Comparison of ENCODE assay signal across 8 cellular contexts in genomic region chr3:191356586-191357439, GRCh38. TPM values are rescaled to one million over a fixed set of nuclear protein-coding genes. Genes with fewer than 3 reads are reported as not detected.
DNase-seq lines count a peak whose midpoint lies in the region; ATAC-seq, FAIRE-seq and TF ChIP-seq lines count a peak whose summit lies in the region.

No MANE protein-coding gene starts in this region.

- no peak for FAIRE-seq in A549 (lab: Jason Lieb, UNC)

- H3K27me3 ChIP-seq in HUES64 (ENCODE audit: insufficient read depth, low read length), result no peaks in the 10 kb centered on the region
- no peaks in the 10 kb centered on the region for H3K27me3 ChIP-seq in endodermal cell (ENCODE audit: control insufficient read depth, insufficient read depth, low read length, poor library complexity, severe bottlenecking)
- H3K27me3 ChIP-seq in lung (ENCODE audit: control insufficient read depth, insufficient read depth), result no peaks in the 10 kb centered on the region

- POLR2A ChIA-PET in A549 (lab: Yijun Ruan, JAX), result no interaction called here

- 53% methylated on average over 6 of the region's 6 CpGs for WGBS in A549 (ENCODE audit: missing lambda C conversion rate)
- 70% methylated on average over 6 of the region's 6 CpGs for WGBS in HUES64
- 75 to 86% methylated on average over 5 to 6 of the region's 6 CpGs for WGBS in endodermal cell (ENCODE audit: insufficient coverage in 1 of 2, insufficient read length in 1 of 2), 2 experiments
- WGBS in lung, 2 donors, result 59 to 75% methylated on average over 6 of the region's 6 CpGs

- H3K9ac ChIP-seq in HUES64 (ENCODE audit: low read depth, low read length), result peak overlapping the region; percentile 2; the same call in 1 of the 2 replicates
- no peak overlapping the region for H3K9ac ChIP-seq in endodermal cell (ENCODE audit: extremely low read depth, low read length, poor library complexity, severe bottlenecking)

- TF ChIP-seq POLR2A in A549 (IDR thresholded peaks at IDR 0.05; ENCODE audit: low read length), result no peak

- CTCF ChIA-PET in A549 (lab: Yijun Ruan, JAX), result interaction anchor here (1.0 kb wide), 1 partner anchor 15 kb away, joined by 3 read pairs; no protein-coding TSS in a partner anchor

- H3K27me3 Mint-ChIP-seq in endodermal cell (ENCODE audit: insufficient read depth), result no peaks in the 10 kb centered on the region

- H3K27ac Mint-ChIP-seq in endodermal cell, result peak overlapping the region; percentile 80

- no peak overlapping the region for H3K4me3 Mint-ChIP-seq in endodermal cell

- H3K4me3 ChIP-seq in A549 (no peak overlapping the region), HUES64 (ENCODE audit: low read length) (no peak overlapping the region), endodermal cell (ENCODE audit: low read length) (no peak overlapping the region), lung (no peak overlapping the region)

- H3K4me2 ChIP-seq in A549, result peak overlapping the region; percentile 67

- H3K9me3 ChIP-seq in A549 (no peaks in the 10 kb centered on the region), HUES64 (ENCODE audit: insufficient read depth, low read depth, low read length) (no peaks in the 10 kb centered on the region), endodermal cell (ENCODE audit: control insufficient read depth, low read length) (no peaks in the 10 kb centered on the region), lung (ENCODE audit: control insufficient read depth in 2 of 2, insufficient read depth in 1 of 2, low read length in 1 of 2) (no peaks in the 10 kb centered on the region)

- H3K36me3 ChIP-seq in HUES64 (ENCODE audit: insufficient read depth, low read length), result peaks cover 20% of the 10 kb centered on the region
- peaks cover 48% of the 10 kb centered on the region for H3K36me3 ChIP-seq in endodermal cell (ENCODE audit: control insufficient read depth, insufficient read depth, low read length)
- peaks cover 2 to 11% of the 10 kb centered on the region in 2 donors for H3K36me3 ChIP-seq in lung (ENCODE audit: control insufficient read depth in 2 of 2, insufficient read depth in 2 of 2, low read length in 2 of 2)

- TF ChIP-seq CTCF in A549 (IDR thresholded peaks at IDR 0.05) (no peak), endodermal cell (conservative IDR thresholded peaks at IDR 0.05) (no peak), lung (IDR thresholded peaks at IDR 0.05; ENCODE audit: control extremely low read depth, extremely low read depth) (no peak)

- peak in 1 of 2 experiments; percentile 56; a peak in 3 of 6 replicates for ATAC-seq in A549
- peak; percentile 72 for ATAC-seq in lung (ENCODE audit: insufficient read depth, low FRiP score)
- ATAC-seq in GM18519 (IDR thresholded peaks at IDR 0.05; ENCODE audit: low FRiP score, unreplicated experiment), result no peak
- ATAC-seq in GM18502 (IDR thresholded peaks at IDR 0.05; ENCODE audit: poor library complexity, unreplicated experiment), result no peak

- TF ChIP-seq EP300 in A549 (IDR thresholded peaks at IDR 0.05), result no peak

- no peaks in the 10 kb centered on the region for H3K9me3 Mint-ChIP-seq in endodermal cell

- no peak for TF ChIP-seq RAD21 in A549 (conservative IDR thresholded peaks at IDR 0.05 in 1 of 2, IDR thresholded peaks at IDR 0.05 in 1 of 2)

- H3K4me1 Mint-ChIP-seq in endodermal cell, result peaks cover 31% of the 10 kb centered on the region

- H3K4me1 ChIP-seq in A549 (peaks cover 38% of the 10 kb centered on the region), HUES64 (ENCODE audit: insufficient read depth, low read length) (peaks cover 84% of the 10 kb centered on the region), endodermal cell (ENCODE audit: control insufficient read depth, insufficient read depth, low read length) (no peaks in the 10 kb centered on the region), lung (ENCODE audit: control insufficient read depth in 2 of 2, insufficient read depth in 2 of 2, low read length in 2 of 2) (peaks cover 2 to 41% of the 10 kb centered on the region in 2 donors)

- H3K36me3 Mint-ChIP-seq in endodermal cell (ENCODE audit: low read depth), result peaks cover 28% of the 10 kb centered on the region

- DNase-seq in A549 (ENCODE audit: low read depth in 1 of 2, low spot score in 1 of 2) (peak in 1 of 2 experiments; percentile 17), endodermal cell (peak; percentile 51), lung (ENCODE audit: low spot score) (peak; percentile 34), cortex of kidney (lab: John Stamatoyannopoulos, UW) (no peak)
- DNase-seq in activated CD4-positive, CD25-positive, alpha-beta regulatory T cell treated with anti-CD3 and anti-CD28 coated beads, Interleukin-2, amount 50 U/mL, for 72 hours, result no peak

- H3K27ac ChIP-seq in A549 (peak overlapping the region in 1 of 2 experiments; percentile 51; a peak in 1 of 6 replicates), HUES64 (ENCODE audit: low read depth, low read length) (peak overlapping the region; percentile 29; the same call in 1 of the 2 replicates), endodermal cell (ENCODE audit: low read depth, low read length) (no peak overlapping the region), lung (ENCODE audit: low read depth in 1 of 2, low read length in 1 of 2) (peak overlapping the region; percentile 46 to 82)

TF ChIP-seq in A549, 52 proteins besides CTCF, POLR2A, EP300 and RAD21:
- TF ChIP-seq KDM1A (IDR thresholded peaks at IDR 0.05; ENCODE audit: low read depth) (no peak), ZSCAN20 (CRISPR knock-in tag; IDR thresholded peaks at IDR 0.05) (no peak)

RNA-seq across cellular contexts. Expression of gene UTS2B, which starts 26.5 kb away (rescaled TPM):
- 0.16 and 0.20 TPM in 2 replicates for polyA plus RNA-seq in A549 (2011; rRNA removed)
- polyA plus RNA-seq in A549 (2012; cell fraction: cytosol; rRNA removed), result 0.04 TPM in 1 of 2 replicates, not detected in the other
- polyA plus RNA-seq in A549 (2012; cell fraction: nucleus; rRNA removed), result not detected in 2 replicates
- not detected in 3 replicates for polyA plus RNA-seq in A549 (2017; fragmentation: RNase III; extraction: RNeasy Plus Mini Kit Qiagen cat#74134 plus additional on column Dnase treatment)
- 0.41 and 0.78 TPM in 2 replicates for polyA minus RNA-seq in A549 (2011; rRNA and poly(A)+ RNA removed)
- not detected for polyA plus RNA-seq in HUES64 (2013, experiment 1 of 2)
- 0.25 TPM for polyA plus RNA-seq in HUES64 (2013, experiment 2 of 2)
- total RNA-seq in endodermal cell, result under 1 TPM in 1 of 2 donors, not detected in 1; 0.90 TPM
- 0.36 TPM for polyA plus RNA-seq in endodermal cell (2013, experiment 1 of 2)
- polyA plus RNA-seq in endodermal cell (2013, experiment 2 of 2), result not detected
- total RNA-seq in lung, result 1 to 10 TPM in 1 of 2 donors, under 1 TPM in 1; 0.43 to 2.4 TPM
- under 1 TPM; 0.10 to 0.20 TPM for polyA plus RNA-seq in lung

RNA-seq across cellular contexts. Expression of gene CCDC50, which starts 27.6 kb away (rescaled TPM):
- polyA plus RNA-seq in A549 (2011; rRNA removed), result 30.0 and 43.8 TPM in 2 replicates
- 12.6 and 13.0 TPM in 2 replicates for polyA plus RNA-seq in A549 (2012; cell fraction: cytosol; rRNA removed)
- polyA plus RNA-seq in A549 (2012; cell fraction: nucleus; rRNA removed), result 8.3 and 9.6 TPM in 2 replicates
- 20.1 to 22.6 TPM (median 20.9 TPM) in 3 replicates for polyA plus RNA-seq in A549 (2017; fragmentation: RNase III; extraction: RNeasy Plus Mini Kit Qiagen cat#74134 plus additional on column Dnase treatment)
- 22.0 and 24.2 TPM in 2 replicates for polyA minus RNA-seq in A549 (2011; rRNA and poly(A)+ RNA removed)
- 22.2 TPM for polyA plus RNA-seq in HUES64 (2013, experiment 1 of 2)
- polyA plus RNA-seq in HUES64 (2013, experiment 2 of 2), result 35.5 TPM
- total RNA-seq in endodermal cell, result 10 to 100 TPM; 41.8 to 48.6 TPM
- 62.5 TPM for polyA plus RNA-seq in endodermal cell (2013, experiment 1 of 2)
- polyA plus RNA-seq in endodermal cell (2013, experiment 2 of 2), result 65.1 TPM
- total RNA-seq in lung, result 100 to 1,000 TPM in 1 of 2 donors, 10 to 100 TPM in 1; 52.5 to 119 TPM
- polyA plus RNA-seq in lung, result 10 to 100 TPM; 23.4 to 28.2 TPM

Comparison
In these comparisons a context has a peak if more than half of its experiments do, and no peak if none do; other contexts are left out.
1. DNase-seq: peak in endodermal cell (single experiment) and lung (single experiment); none in activated CD4-positive, CD25-positive, alpha-beta regulatory T cell treated with anti-CD3 and anti-CD28 coated beads, Interleukin-2, amount 50 U/mL, for 72 hours (single experiment) and cortex of kidney (single experiment).